18 cellular contexts compared by ENCODE assay signal in genomic region chr12:12415886-12416285, GRCh38. TPM values are rescaled to one million over a fixed set of nuclear protein-coding genes. Genes with fewer than 3 reads are reported as not detected.
DNase-seq lines count a peak whose midpoint lies in the region; ATAC-seq, FAIRE-seq and TF ChIP-seq lines count a peak whose summit lies in the region.
"Had no signal": no experiment of that assay in that cellular context is flagged by ENCODE, and none has a peak within 500 bp of the region (broad histone marks: within the 10 kb centered on the region; RNA-seq: fewer than 3 reads in every experiment).

No MANE protein-coding gene starts in this region.

- TF ChIP-seq RAD21 in HepG2 (CRISPR knock-in tag; IDR thresholded peaks at IDR 0.05) = no peak

- peaks cover 0 to 2% of the 10 kb centered on the region in 2 experiments for H3K9me3 ChIP-seq in CD4-positive, CD25-positive, alpha-beta regulatory T cell (ENCODE audit: control insufficient read depth in 2 of 2, low read length in 2 of 2)
- H3K9me3 ChIP-seq in HepG2 (ENCODE audit: low read length) (no peaks in the 10 kb centered on the region), H9 (ENCODE audit: control insufficient read depth, low read depth, low read length) (no peaks in the 10 kb centered on the region)
- H3K9me3 ChIP-seq: HAP-1 had no signal

- no peak for TF ChIP-seq EP300 in HepG2 (IDR thresholded peaks at IDR 0.05; ENCODE audit: low read depth in 2 of 2, low read length in 2 of 2)
- no peak for TF ChIP-seq EP300 in HepG2 (CRISPR knock-in tag; IDR thresholded peaks at IDR 0.05; ENCODE audit: borderline replicate concordance)

- H3K4me3 ChIP-seq in CD4-positive, CD25-positive, alpha-beta regulatory T cell (ENCODE audit: low read depth, low read length) = no peak overlapping the region
- H3K4me3 ChIP-seq in HepG2 (replicated peaks in 1 of 3; ENCODE audit: insufficient read depth in 1 of 3, low read depth in 2 of 3, low read length in 3 of 3) = no peak overlapping the region
- H3K4me3 ChIP-seq: BLaER1 treated with 17β-estradiol and CSF1 and Interleukin-3, amounts not matched to agents 10 nM and 100 nM; HAP-1 had no signal

- intact Hi-C loops in HepG2 (cut with micrococcal nuclease; ENCODE audit: unreplicated experiment) = no loop called here

- H3K27me3 ChIP-seq in CD4-positive, CD25-positive, alpha-beta regulatory T cell (ENCODE audit: control insufficient read depth, insufficient read depth, low read length) = no peaks in the 10 kb centered on the region
- no peaks in the 10 kb centered on the region for H3K27me3 ChIP-seq in HepG2 (ENCODE audit: control insufficient read depth in 1 of 2, insufficient read depth in 2 of 2, low read length in 2 of 2)
- H3K27me3 ChIP-seq in H9 (ENCODE audit: insufficient read depth, low read length) = no peaks in the 10 kb centered on the region
- H3K27me3 ChIP-seq: BLaER1 treated with 17β-estradiol and CSF1 and Interleukin-3, amounts not matched to agents 10 nM and 100 nM had no signal

- POLR2A ChIA-PET in T-cell (lab: Charles Lee) (interaction anchor here (0.6 to 0.7 kb wide), 3 partner anchors 32 to 680 kb away, joined by 4 to 6 read pairs (median 5); no protein-coding TSS in a partner anchor), HepG2 (lab: Yijun Ruan, JAX) (no interaction called here)

- in situ Hi-C loops in HepG2 (cut with HindIII; ENCODE audit: extremely low pct_ligation_motif_present, low pct_unique_long_range_greater_than_20kb) = no loop called here

- no peak overlapping the region for H3K18ac ChIP-seq in H9 (ENCODE audit: insufficient read length, low read depth, low read length)

- BruUV-seq in HepG2 (replicated peaks; lab: Mats Ljungman, UMichigan) = no TSS peak

- peaks cover 0 to 16% (median 0%) of the 10 kb centered on the region in 7 donors for H3K9me3 Mint-ChIP-seq in CD4-positive, CD25-positive, alpha-beta regulatory T cell
- peaks cover 0 to 4% (median 0%) of the 10 kb centered on the region in 3 donors for H3K9me3 Mint-ChIP-seq in T-cell
- H3K9me3 Mint-ChIP-seq in memory B cell = peaks cover 2% of the 10 kb centered on the region
- H3K9me3 Mint-ChIP-seq in H9 = peaks cover 33 to 41% of the 10 kb centered on the region in 2 experiments
- H3K9me3 Mint-ChIP-seq: IgD-negative memory B cell had no signal

- TF ChIP-seq POLR2A in HepG2 (IDR thresholded peaks at IDR 0.05; ENCODE audit: insufficient read depth in 1 of 2, low read depth in 2 of 2, low read length in 2 of 2) = no peak

- H3K9ac ChIP-seq in HepG2 (ENCODE audit: insufficient read depth, low read depth, low read length) (no peak overlapping the region), H9 (ENCODE audit: extremely low read depth, insufficient read length, low read length) (no peak overlapping the region)
- H3K9ac ChIP-seq: BLaER1 treated with 17β-estradiol and CSF1 and Interleukin-3, amounts not matched to agents 10 nM and 100 nM had no signal

- no peak overlapping the region for H2BK12ac ChIP-seq in H9 (ENCODE audit: insufficient read length, low read depth, low read length)

- peak overlapping the region in 1 of 4 donors; percentile 6 for H3K4me3 Mint-ChIP-seq in CD4-positive, CD25-positive, alpha-beta regulatory T cell
- H3K4me3 Mint-ChIP-seq in T-cell = no peak overlapping the region
- H3K4me3 Mint-ChIP-seq in memory B cell = no peak overlapping the region
- no peak overlapping the region for H3K4me3 Mint-ChIP-seq in H9
- H3K4me3 Mint-ChIP-seq: IgD-negative memory B cell had no signal

- H2BK20ac ChIP-seq in H9 (ENCODE audit: low read depth, low read length, poor library complexity, severe bottlenecking) = no peak overlapping the region

- peaks cover 5% of the 10 kb centered on the region for H3K4me1 ChIP-seq in CD4-positive, CD25-positive, alpha-beta regulatory T cell (ENCODE audit: control insufficient read depth, insufficient read depth, low read length, poor library complexity, severe bottlenecking)
- H3K4me1 ChIP-seq in HepG2 (ENCODE audit: insufficient read depth, low read length) = peaks cover 27% of the 10 kb centered on the region; the same call in 1 of the 2 replicates
- H3K4me1 ChIP-seq in H9 (ENCODE audit: insufficient read depth, low read length) = no peaks in the 10 kb centered on the region
- H3K4me1 ChIP-seq: BLaER1 treated with 17β-estradiol and CSF1 and Interleukin-3, amounts not matched to agents 10 nM and 100 nM had no signal

- ATAC-seq in CD4-positive, CD25-positive, alpha-beta regulatory T cell (ENCODE audit: low read depth in 2 of 2) = no peak
- ATAC-seq in T-cell (replicated peaks in 1 of 4) = no peak
- ATAC-seq in memory B cell (ENCODE audit: low read depth) = no peak
- ATAC-seq in HepG2 = no peak

- H3K36me3 ChIP-seq in CD4-positive, CD25-positive, alpha-beta regulatory T cell (ENCODE audit: control insufficient read depth, insufficient read depth, low read length) = no peaks in the 10 kb centered on the region
- H3K36me3 ChIP-seq in HepG2 (replicated peaks in 1 of 2; ENCODE audit: control insufficient read depth in 1 of 2, insufficient read depth in 2 of 2, low read length in 2 of 2) = no peaks in the 10 kb centered on the region
- H3K36me3 ChIP-seq: BLaER1 treated with 17β-estradiol and CSF1 and Interleukin-3, amounts not matched to agents 10 nM and 100 nM; HAP-1 had no signal

- peaks cover 17% of the 10 kb centered on the region for H3K36me3 Mint-ChIP-seq in CD4-positive, CD25-positive, alpha-beta regulatory T cell
- H3K36me3 Mint-ChIP-seq in T-cell = peaks cover 36% of the 10 kb centered on the region
- H3K36me3 Mint-ChIP-seq in memory B cell = peaks cover 22% of the 10 kb centered on the region
- peaks cover 21 to 49% (median 29%) of the 10 kb centered on the region in 3 experiments for H3K36me3 Mint-ChIP-seq in H9 (ENCODE audit: insufficient read depth in 1 of 3, low read depth in 3 of 3)

- H2BK120ac ChIP-seq in H9 (ENCODE audit: low read depth, low read length, poor library complexity, severe bottlenecking) = no peak overlapping the region

- H3K27ac ChIP-seq in CD4-positive, CD25-positive, alpha-beta regulatory T cell (ENCODE audit: insufficient read depth, low read length, poor library complexity, severe bottlenecking) = no peak overlapping the region
- H3K27ac ChIP-seq in HepG2 (ENCODE audit: extremely low read length, insufficient read depth, low read length) (no peak overlapping the region), H9 (ENCODE audit: insufficient read length, low read depth, low read length) (no peak overlapping the region)
- H3K27ac ChIP-seq: BLaER1 treated with 17β-estradiol and CSF1 and Interleukin-3, amounts not matched to agents 10 nM and 100 nM had no signal

- no peaks in the 10 kb centered on the region for H3K27me3 Mint-ChIP-seq in CD4-positive, CD25-positive, alpha-beta regulatory T cell
- H3K27me3 Mint-ChIP-seq in T-cell (no peaks in the 10 kb centered on the region), memory B cell (no peaks in the 10 kb centered on the region), H9 (ENCODE audit: low read depth) (no peaks in the 10 kb centered on the region; the same call in 1 of the 2 replicates)
- H3K27me3 Mint-ChIP-seq: IgD-negative memory B cell had no signal

- no peak overlapping the region for H4K91ac ChIP-seq in H9 (ENCODE audit: insufficient read length, low read depth, low read length)

- H4K20me1 ChIP-seq in HepG2 (ENCODE audit: insufficient read depth, low read length) = no peaks in the 10 kb centered on the region
- H4K20me1 ChIP-seq in H9 (ENCODE audit: control insufficient read depth, insufficient read depth, insufficient read length) = no peaks in the 10 kb centered on the region
- H4K20me1 ChIP-seq: BLaER1 treated with 17β-estradiol and CSF1 and Interleukin-3, amounts not matched to agents 10 nM and 100 nM had no signal

- H2AFZ ChIP-seq in HepG2 (ENCODE audit: low read length) (no peak overlapping the region), H9 (ENCODE audit: low read length) (no peak overlapping the region)

- peaks cover 11 to 32% (median 20%) of the 10 kb centered on the region in 4 donors for H3K4me1 Mint-ChIP-seq in CD4-positive, CD25-positive, alpha-beta regulatory T cell
- H3K4me1 Mint-ChIP-seq in T-cell (peaks cover 14 to 32% (median 25%) of the 10 kb centered on the region in 3 donors), memory B cell (peaks cover 11% of the 10 kb centered on the region), H9 (peaks cover 12% of the 10 kb centered on the region in 2 experiments)

- H2AK5ac ChIP-seq in H9 (ENCODE audit: insufficient read length, low read length) = no peak overlapping the region

- peak; percentile 19 for FAIRE-seq in A204.1 (lab: Jason Lieb, UNC)
- FAIRE-seq in HepG2 (lab: Jason Lieb, UNC) = no peak
- FAIRE-seq: GM12891 had no signal

- H4K8ac ChIP-seq in H9 (replicated peaks; ENCODE audit: insufficient read length, low read depth, low read length) = no peak overlapping the region

- DNase-seq in CD4-positive, CD25-positive, alpha-beta regulatory T cell = no peak
- no peak for DNase-seq in T-cell
- DNase-seq in memory B cell (ENCODE audit: low spot score in 2 of 2) = no peak
- DNase-seq in stimulated activated CD4-positive, alpha-beta T cell treated with anti-CD3 and anti-CD28 coated beads, Interleukin-15, amount 100 ng/mL, for 24 hours = no peak
- no peak for DNase-seq in HepG2 (ENCODE audit: low spot score)
- no peak for DNase-seq in H9
- DNase-seq: Calu3, DMS79, MV-4-11, NCI-H1436, NCI-H2081, NCI-H524, SIG-M5 had no signal

- H3K4ac ChIP-seq in H9 (ENCODE audit: low read depth, low read length) = no peak overlapping the region

- no peak overlapping the region for H2BK5ac ChIP-seq in H9 (ENCODE audit: insufficient read length, low read length)

- no peaks in the 10 kb centered on the region for H3K79me1 ChIP-seq in H9 (ENCODE audit: insufficient read depth, low read depth, low read length, poor library complexity, severe bottlenecking)

- CTCF ChIA-PET in T-cell (lab: Charles Lee) = interaction anchor here in 1 of 2 donors (0.6 kb wide), 1 partner anchor 104 kb away, joined by 3 read pairs; no protein-coding TSS in a partner anchor
- CTCF ChIA-PET in HepG2 (lab: Yijun Ruan, JAX; ENCODE audit: low intra/inter-chr PET ratio, low total read pairs) = no interaction called here

- H2BK15ac ChIP-seq in H9 (ENCODE audit: low read depth, low read length) = no peak overlapping the region

- peak overlapping the region; percentile 15 to 70 (median 57) for H3K27ac Mint-ChIP-seq in CD4-positive, CD25-positive, alpha-beta regulatory T cell
- H3K27ac Mint-ChIP-seq in T-cell (peak overlapping the region; percentile 36 to 48), memory B cell (peak overlapping the region; percentile 28), H9 (no peak overlapping the region)
- H3K27ac Mint-ChIP-seq: IgD-negative memory B cell had no signal

- no peak overlapping the region for H3K14ac ChIP-seq in H9 (ENCODE audit: insufficient read depth, low read length)

- H3K23ac ChIP-seq in H9 (ENCODE audit: insufficient read length, low read depth, low read length) = no peak overlapping the region

- H3T11ph ChIP-seq in H9 (ENCODE audit: low read length) = no peak overlapping the region

- no peaks in the 10 kb centered on the region for H3K23me2 ChIP-seq in H9 (ENCODE audit: insufficient read length, low read depth, low read length, poor library complexity, severe bottlenecking)

- H3K56ac ChIP-seq in H9 (ENCODE audit: insufficient read length, low read depth, low read length) = no peak overlapping the region

- H3K79me2 ChIP-seq in HepG2 (ENCODE audit: insufficient read depth, low read length) = peaks cover 7% of the 10 kb centered on the region
- no peaks in the 10 kb centered on the region for H3K79me2 ChIP-seq in H9 (ENCODE audit: insufficient read depth, low read length)

- 92% methylated on average over 2 of the region's 2 CpGs for WGBS in HepG2 (ENCODE audit: low lambda C conversion rate)
- WGBS in H9 (ENCODE audit: extremely low coverage, insufficient read length, low lambda C conversion rate) = no CpG with 5 or more reads among the region's 2 CpGs

- no peak overlapping the region for H3K4me2 ChIP-seq in HepG2 (ENCODE audit: low read depth, low read length)
- H3K4me2 ChIP-seq in H9 (ENCODE audit: insufficient read depth, insufficient read length, low read length) = no peak overlapping the region
- H3K4me2 ChIP-seq: BLaER1 treated with 17β-estradiol and CSF1 and Interleukin-3, amounts not matched to agents 10 nM and 100 nM had no signal

- no peak overlapping the region for H4K5ac ChIP-seq in H9 (ENCODE audit: insufficient read length, low read depth, low read length)

- TF ChIP-seq CTCF in HepG2 (CRISPR knock-in tag; IDR thresholded peaks at IDR 0.05) (no peak), H9 (conservative IDR thresholded peaks at IDR 0.05) (no peak)

RNA-seq across cellular contexts. Expression of gene BORCS5, which starts 59.0 kb away (rescaled TPM):
- total RNA-seq in CD4-positive, CD25-positive, alpha-beta regulatory T cell = 39.2 TPM
- polyA plus RNA-seq in CD4-positive, CD25-positive, alpha-beta regulatory T cell = 10 to 100 TPM; 25.0 to 37.7 (median 30.9) TPM
- 10 to 100 TPM; 18.0 to 34.0 (median 25.5) TPM for total RNA-seq in T-cell
- total RNA-seq in HepG2 (2016; rRNA removed; fragmentation: Illumina TruSeq; extraction: Trizol) = 3.9 and 8.2 TPM in 2 replicates
- total RNA-seq in HepG2 (2016; cell fraction: cytosol; rRNA removed; fragmentation: Illumina TruSeq; extraction: Trizol; ENCODE audit: low read depth) = 3.0 and 3.6 TPM in 2 replicates
- total RNA-seq in HepG2 (2016; cell fraction: insoluble cytoplasmic fraction; rRNA removed; fragmentation: Illumina TruSeq; extraction: Trizol) = 7.3 and 9.1 TPM in 2 replicates
- total RNA-seq in HepG2 (2016; cell fraction: membrane; rRNA removed; fragmentation: Illumina TruSeq; extraction: Trizol) = 3.7 and 4.9 TPM in 2 replicates
- 4.0 and 6.6 TPM in 2 replicates for total RNA-seq in HepG2 (2016; cell fraction: nucleus; rRNA removed; fragmentation: Illumina TruSeq; extraction: Trizol)
- 3.3 and 4.7 TPM in 2 replicates for polyA plus RNA-seq in HepG2 (2011; rRNA removed)
- 3.9 and 5.2 TPM in 2 replicates for polyA plus RNA-seq in HepG2 (2011; cell fraction: cytosol; rRNA removed)
- 6.4 and 8.1 TPM in 2 replicates for polyA plus RNA-seq in HepG2 (2011; cell fraction: nucleus; rRNA removed)
- 3.6 and 5.8 TPM in 2 replicates for polyA plus RNA-seq in HepG2 (2012)
- polyA plus RNA-seq in HepG2 (2016; cell fraction: cytosol; fragmentation: Illumina TruSeq; extraction: Trizol; ENCODE audit: low read depth) = 3.0 and 4.3 TPM in 2 replicates
- 8.0 and 9.3 TPM in 2 replicates for polyA plus RNA-seq in HepG2 (2016; cell fraction: insoluble cytoplasmic fraction; fragmentation: Illumina TruSeq; extraction: Trizol; ENCODE audit: low read depth)
- polyA plus RNA-seq in HepG2 (2016; cell fraction: membrane; fragmentation: Illumina TruSeq; extraction: Trizol; ENCODE audit: low read depth) = 5.1 and 6.0 TPM in 2 replicates
- polyA plus RNA-seq in HepG2 (2016; cell fraction: nucleus; fragmentation: Illumina TruSeq; extraction: Trizol; ENCODE audit: insufficient read depth, low read depth) = 3.9 and 7.7 TPM in 2 replicates
- polyA minus RNA-seq in HepG2 (2011; rRNA and poly(A)+ RNA removed; ENCODE audit: low replicate concordance) = 5.6 and 7.5 TPM in 2 replicates
- polyA minus RNA-seq in HepG2 (2011; cell fraction: cytosol; rRNA and poly(A)+ RNA removed) = 3.8 and 3.9 TPM in 2 replicates
- polyA minus RNA-seq in HepG2 (2011; cell fraction: nucleus; rRNA and poly(A)+ RNA removed) = 12.2 and 13.7 TPM in 2 replicates
- 13.4 and 13.9 TPM in 2 replicates for total RNA-seq in H9 (2021)

Comparison
In these comparisons a context has a peak if more than half of its experiments do, and no peak if none do; other contexts are left out.
1. H3K27ac Mint-ChIP-seq: peak in CD4-positive, CD25-positive, alpha-beta regulatory T cell (3 of 3), T-cell (2 of 2) and memory B cell (single experiment); none in H9 (0 of 3).